ENCODE assay signal across 7 cellular contexts in the genomic region with DNA sequence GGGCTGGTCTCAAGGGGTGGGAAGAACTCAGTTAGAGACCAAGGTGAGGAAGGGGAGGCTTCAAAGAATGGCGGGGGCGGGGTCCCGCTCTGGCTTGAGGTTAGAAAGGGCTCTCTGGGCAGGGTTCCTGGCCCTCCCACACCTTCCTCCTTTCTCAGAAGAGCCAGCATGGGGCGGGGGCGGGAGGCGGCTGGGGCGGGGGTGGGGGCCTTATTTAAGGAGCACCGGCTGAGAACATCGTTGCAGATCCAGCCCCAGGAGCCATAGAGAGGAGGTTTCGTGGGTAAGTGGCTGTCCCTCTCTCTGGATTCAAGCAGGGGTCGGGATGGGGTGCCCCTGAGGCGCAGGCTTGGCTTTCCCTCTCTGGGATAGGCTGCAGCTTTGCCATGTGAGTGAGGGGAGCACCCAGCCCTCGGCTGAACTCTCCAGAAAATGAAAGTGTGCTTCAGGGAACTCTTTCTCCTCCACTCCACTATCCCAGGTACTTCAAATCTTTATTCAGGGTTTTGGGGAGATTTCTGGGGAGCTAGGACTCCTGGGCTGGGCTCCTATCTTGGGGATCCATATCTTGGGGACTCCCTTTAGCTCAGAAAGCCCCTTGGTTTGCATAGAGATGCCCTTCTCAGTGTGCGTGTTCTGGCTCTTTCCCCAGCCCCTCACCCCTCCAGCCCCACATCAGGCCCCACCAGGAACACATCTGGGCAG. TPM values are rescaled to one million over a fixed set of nuclear protein-coding genes. Genes with fewer than 3 reads are reported as not detected.
DNase-seq lines count a peak whose midpoint lies in the region; ATAC-seq and TF ChIP-seq lines count a peak whose summit lies in the region.

No MANE protein-coding gene starts in this region.

- peak; percentile 75 for DNase-seq in activated CD8-positive, alpha-beta T cell treated with anti-CD3 and anti-CD28 coated beads, Interleukin-2, amount 10 ng/mL, durations not matched to agents 7 days and 5 days
- peak in 2 of 3 donors; percentile 16 to 20 for DNase-seq in immature natural killer cell
- DNase-seq in NCI-H2171 treated with DMSO at 0.1 percent for 48 hours (lab: John Stamatoyannopoulos, UW): no peak
- no peak for DNase-seq in NCI-H526 treated with DMSO at 0.1 percent for 48 hours (lab: John Stamatoyannopoulos, UW)

- no peak overlapping the region for H3K27ac ChIP-seq in HEK293 (ENCODE audit: extremely low read depth, low read depth, low read length)

- H3K4me3 Mint-ChIP-seq in activated CD8-positive, alpha-beta T cell treated with anti-CD3 and anti-CD28 coated beads, Interleukin-2, amount 10 ng/mL, durations not matched to agents 7 days and 5 days: peak overlapping the region; percentile 88
- peak overlapping the region; percentile 74 to 93 (median 91) for H3K4me3 Mint-ChIP-seq in immature natural killer cell
- H3K4me3 Mint-ChIP-seq in stimulated activated naive CD8-positive, alpha-beta T cell treated with anti-CD3 and anti-CD28 coated beads, Interleukin-15, Interleukin-2, amounts not matched to agents 100 ng/mL and 50 ng/mL, for 24 hours: peak overlapping the region; percentile 86

- H3K27ac Mint-ChIP-seq in activated CD8-positive, alpha-beta T cell treated with anti-CD3 and anti-CD28 coated beads, Interleukin-2, amount 10 ng/mL, durations not matched to agents 7 days and 5 days: peak overlapping the region; percentile 83
- H3K27ac Mint-ChIP-seq in immature natural killer cell: peak overlapping the region; percentile 88 to 94 (median 90)
- H3K27ac Mint-ChIP-seq in stimulated activated naive CD8-positive, alpha-beta T cell treated with anti-CD3 and anti-CD28 coated beads, Interleukin-15, Interleukin-2, amounts not matched to agents 100 ng/mL and 50 ng/mL, for 24 hours: peak overlapping the region; percentile 83

- H3K9me3 Mint-ChIP-seq in activated CD8-positive, alpha-beta T cell treated with anti-CD3 and anti-CD28 coated beads, Interleukin-2, amount 10 ng/mL, durations not matched to agents 7 days and 5 days (ENCODE audit: insufficient read depth): no peaks in the 10 kb centered on the region
- no peaks in the 10 kb centered on the region for H3K9me3 Mint-ChIP-seq in immature natural killer cell
- no peaks in the 10 kb centered on the region for H3K9me3 Mint-ChIP-seq in stimulated activated naive CD8-positive, alpha-beta T cell treated with anti-CD3 and anti-CD28 coated beads, Interleukin-15, Interleukin-2, amounts not matched to agents 100 ng/mL and 50 ng/mL, for 24 hours

- H3K36me3 ChIP-seq in HEK293 (ENCODE audit: control insufficient read depth in 2 of 2, insufficient read depth in 1 of 2, low read length in 2 of 2): peaks cover 0 to 1% of the 10 kb centered on the region in 2 experiments; a peak in 1 of 3 replicates

- CTCF ChIA-PET in HEK293 (lab: Yijun Ruan, JAX): interaction anchor here (0.6 to 0.8 kb wide), 3 partner anchors 28 to 33 kb away, joined by 4 to 7 read pairs (median 5); no protein-coding TSS in a partner anchor
- CTCF ChIA-PET in activated CD8-positive, alpha-beta T cell treated with anti-CD3 and anti-CD28 coated beads, Interleukin-2, amount 10 ng/mL, durations not matched to agents 7 days and 5 days (lab: Charles Lee): interaction anchor here (0.7 to 5.5 kb wide), 7 partner anchors 9 to 266 kb away, joined by 3 to 28 read pairs (median 9); a partner anchor contains a TSS

- POLR2A ChIA-PET in HEK293 (lab: Yijun Ruan, JAX): interaction anchor here (0.6 to 2.9 kb wide), 5 partner anchors 9 to 205 kb away, joined by 3 to 17 read pairs (median 3); a partner anchor contains a TSS
- POLR2A ChIA-PET in activated CD8-positive, alpha-beta T cell treated with anti-CD3 and anti-CD28 coated beads, Interleukin-2, amount 10 ng/mL, durations not matched to agents 7 days and 5 days (lab: Charles Lee): interaction anchor here (0.7 to 7.1 kb wide), 8 partner anchors 9 to 65 kb away, joined by 3 to 81 read pairs (median 8); a partner anchor contains a TSS

- peak; percentile 25 for ATAC-seq in activated CD8-positive, alpha-beta T cell treated with anti-CD3 and anti-CD28 coated beads, Interleukin-2, amount 10 ng/mL, durations not matched to agents 7 days and 5 days
- ATAC-seq in HG03439 (IDR thresholded peaks at IDR 0.05; ENCODE audit: unreplicated experiment): no peak

- no peaks in the 10 kb centered on the region for H3K27me3 Mint-ChIP-seq in activated CD8-positive, alpha-beta T cell treated with anti-CD3 and anti-CD28 coated beads, Interleukin-2, amount 10 ng/mL, durations not matched to agents 7 days and 5 days (ENCODE audit: low read depth)
- H3K27me3 Mint-ChIP-seq in immature natural killer cell (ENCODE audit: low read depth in 3 of 3): peaks cover 5 to 15% (median 14%) of the 10 kb centered on the region in 3 donors
- H3K27me3 Mint-ChIP-seq in stimulated activated naive CD8-positive, alpha-beta T cell treated with anti-CD3 and anti-CD28 coated beads, Interleukin-15, Interleukin-2, amounts not matched to agents 100 ng/mL and 50 ng/mL, for 24 hours: no peaks in the 10 kb centered on the region

- TF ChIP-seq CTCF in HEK293 (tag by site-specific recombination; IDR thresholded peaks at IDR 0.05): no peak

- peaks cover 58% of the 10 kb centered on the region for H3K4me1 Mint-ChIP-seq in activated CD8-positive, alpha-beta T cell treated with anti-CD3 and anti-CD28 coated beads, Interleukin-2, amount 10 ng/mL, durations not matched to agents 7 days and 5 days (ENCODE audit: low read depth)
- H3K4me1 Mint-ChIP-seq in immature natural killer cell: peaks cover 62 to 70% of the 10 kb centered on the region in 2 donors
- peaks cover 60% of the 10 kb centered on the region for H3K4me1 Mint-ChIP-seq in stimulated activated naive CD8-positive, alpha-beta T cell treated with anti-CD3 and anti-CD28 coated beads, Interleukin-15, Interleukin-2, amounts not matched to agents 100 ng/mL and 50 ng/mL, for 24 hours (ENCODE audit: low read depth)

- no peaks in the 10 kb centered on the region for H3K9me3 ChIP-seq in HEK293 (ENCODE audit: control insufficient read depth, insufficient read depth, low read depth, low read length)

- no peak overlapping the region for H3K4me3 ChIP-seq in HEK293 (ENCODE audit: low read depth, low read length)

- H3K4me1 ChIP-seq in HEK293 (ENCODE audit: control insufficient read depth, insufficient read depth, low read length): 0 out of 2 replicates have a peak, but pooled peaks cover 3% of the 10 kb centered on the region

- H3K36me3 Mint-ChIP-seq in activated CD8-positive, alpha-beta T cell treated with anti-CD3 and anti-CD28 coated beads, Interleukin-2, amount 10 ng/mL, durations not matched to agents 7 days and 5 days (ENCODE audit: low read depth): peaks cover 24% of the 10 kb centered on the region
- H3K36me3 Mint-ChIP-seq in immature natural killer cell: peaks cover 0 to 5% (median 0%) of the 10 kb centered on the region in 3 donors
- peaks cover 20% of the 10 kb centered on the region for H3K36me3 Mint-ChIP-seq in stimulated activated naive CD8-positive, alpha-beta T cell treated with anti-CD3 and anti-CD28 coated beads, Interleukin-15, Interleukin-2, amounts not matched to agents 100 ng/mL and 50 ng/mL, for 24 hours (ENCODE audit: low read depth)

TF ChIP-seq in HEK293, 187 proteins besides CTCF, POLR2A, EP300 and RAD21:
- TF ChIP-seq ZNF701 (tag by site-specific recombination; IDR thresholded peaks at IDR 0.05) (no peak), ZSCAN30 (tag by site-specific recombination; IDR thresholded peaks at IDR 0.05) (no peak), ZFHX2 (tag by site-specific recombination; conservative IDR thresholded peaks at IDR 0.05) (peak; percentile 68), ZNF501 (tag by site-specific recombination; IDR thresholded peaks at IDR 0.05) (no peak), EGR2 (tag by site-specific recombination; IDR thresholded peaks at IDR 0.05; ENCODE audit: low read depth) (peak; percentile 52; the same call in 1 of the 2 replicates), SP3 (tag by site-specific recombination; IDR thresholded peaks at IDR 0.05) (0 out of 2 replicates have a peak, but pooled peaks have one; percentile 26), ZNF791 (tag by site-specific recombination; IDR thresholded peaks at IDR 0.05) (no peak)
- TF ChIP-seq, protein P1, sequence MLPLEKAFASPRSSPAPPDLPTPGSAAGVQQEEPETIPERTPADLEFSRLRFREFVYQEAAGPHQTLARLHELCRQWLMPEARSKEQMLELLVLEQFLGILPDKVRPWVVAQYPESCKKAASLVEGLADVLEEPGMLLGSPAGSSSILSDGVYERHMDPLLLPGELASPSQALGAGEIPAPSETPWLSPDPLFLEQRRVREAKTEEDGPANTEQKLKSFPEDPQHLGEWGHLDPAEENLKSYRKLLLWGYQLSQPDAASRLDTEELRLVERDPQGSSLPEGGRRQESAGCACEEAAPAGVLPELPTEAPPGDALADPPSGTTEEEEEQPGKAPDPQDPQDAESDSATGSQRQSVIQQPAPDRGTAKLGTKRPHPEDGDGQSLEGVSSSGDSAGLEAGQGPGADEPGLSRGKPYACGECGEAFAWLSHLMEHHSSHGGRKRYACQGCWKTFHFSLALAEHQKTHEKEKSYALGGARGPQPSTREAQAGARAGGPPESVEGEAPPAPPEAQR (tag by site-specific recombination; IDR thresholded peaks at IDR 0.05): no peak

RNA-seq across cellular contexts. Expression of a gene that starts 3.3 kb away (rescaled TPM):
- total RNA-seq in activated CD8-positive, alpha-beta T cell treated with anti-CD3 and anti-CD28 coated beads, Interleukin-2, amount 10 ng/mL, durations not matched to agents 7 days and 5 days: 10 to 100 TPM; 71.7 to 77.6 TPM
- 10 to 100 TPM; 61.8 to 65.3 (median 63.3) TPM for polyA plus RNA-seq in immature natural killer cell

RNA-seq across cellular contexts. Expression of a gene that starts 15.0 kb away (rescaled TPM):
- 10 to 100 TPM; 12.7 to 13.8 TPM for total RNA-seq in activated CD8-positive, alpha-beta T cell treated with anti-CD3 and anti-CD28 coated beads, Interleukin-2, amount 10 ng/mL, durations not matched to agents 7 days and 5 days
- 10 to 100 TPM; 39.5 to 43.9 (median 39.7) TPM for polyA plus RNA-seq in immature natural killer cell

RNA-seq across cellular contexts. Expression of a gene that starts 15.7 kb away (rescaled TPM):
- total RNA-seq in activated CD8-positive, alpha-beta T cell treated with anti-CD3 and anti-CD28 coated beads, Interleukin-2, amount 10 ng/mL, durations not matched to agents 7 days and 5 days: under 1 TPM in 1 of 2 experiments, not detected in 1; 0.32 TPM
- under 1 TPM; 0.32 to 0.67 (median 0.59) TPM for polyA plus RNA-seq in immature natural killer cell

RNA-seq across cellular contexts. Expression of a gene that starts 17.1 kb away (rescaled TPM):
- 1 to 10 TPM in 1 of 2 experiments, under 1 TPM in 1; 0.92 to 1.6 TPM for total RNA-seq in activated CD8-positive, alpha-beta T cell treated with anti-CD3 and anti-CD28 coated beads, Interleukin-2, amount 10 ng/mL, durations not matched to agents 7 days and 5 days
- polyA plus RNA-seq in immature natural killer cell: 1 to 10 TPM; 1.2 to 2.2 (median 2.0) TPM

RNA-seq across cellular contexts. Expression of a gene that starts 40.2 kb away (rescaled TPM):
- total RNA-seq in activated CD8-positive, alpha-beta T cell treated with anti-CD3 and anti-CD28 coated beads, Interleukin-2, amount 10 ng/mL, durations not matched to agents 7 days and 5 days: 10 to 100 TPM; 52.7 to 56.6 TPM
- 10 to 100 TPM in 1 of 3 donors, 1 to 10 TPM in 2; 3.6 to 11.4 (median 5.0) TPM for polyA plus RNA-seq in immature natural killer cell

Comparison
In these comparisons a context has a peak if more than half of its experiments do, and no peak if none do; other contexts are left out.
1. DNase-seq: peak in activated CD8-positive, alpha-beta T cell treated with anti-CD3 and anti-CD28 coated beads, Interleukin-2, amount 10 ng/mL, durations not matched to agents 7 days and 5 days (single experiment) and immature natural killer cell (2 of 3); none in NCI-H2171 treated with DMSO at 0.1 percent for 48 hours (single experiment) and NCI-H526 treated with DMSO at 0.1 percent for 48 hours (single experiment).
2. Peak in every context shown above with its lines, with median percentiles within 50 percentile points of each other: H3K27ac Mint-ChIP-seq and H3K4me3 Mint-ChIP-seq.